In the genomic region with DNA sequence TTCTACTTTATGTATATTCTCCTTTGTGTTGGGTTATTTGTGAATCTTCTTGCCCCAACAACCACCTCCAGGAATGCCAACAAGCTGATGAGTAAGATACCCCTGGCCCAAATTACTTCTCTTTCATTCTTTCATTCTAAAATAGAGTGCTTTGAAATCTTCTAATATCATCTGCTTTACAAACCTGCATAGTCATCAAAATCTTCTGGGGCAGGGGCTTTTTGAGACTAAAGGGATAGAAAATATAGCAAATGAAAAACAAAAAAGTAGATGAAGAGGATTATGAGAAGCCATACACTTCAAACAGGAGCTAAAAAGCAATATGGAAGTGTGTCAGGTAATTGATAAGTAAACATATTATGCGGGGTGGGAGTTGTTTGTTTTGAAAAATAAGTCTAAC, we compare ENCODE assay signal across 24 cellular contexts.
A peak's percentile ranks its signal among the peaks of the same experiment; 100 is the strongest.
DNase-seq lines count a peak whose midpoint lies in the region; ATAC-seq, FAIRE-seq and TF ChIP-seq lines count a peak whose summit lies in the region.
"Had no signal": no experiment of that assay in that cellular context is flagged by ENCODE, and none has a peak within 500 bp of the region (broad histone marks: within the 10 kb centered on the region; RNA-seq: fewer than 3 reads in every experiment).

No MANE protein-coding gene starts in this region.

- H3K27me3 ChIP-seq in IMR-90 (ENCODE audit: control insufficient read depth, insufficient read depth, low read length) = no peaks in the 10 kb centered on the region
- peaks cover 2 to 5% of the 10 kb centered on the region in 2 experiments; a peak in 3 of 5 replicates for H3K27me3 ChIP-seq in K562 (ENCODE audit: control insufficient read depth in 2 of 2, insufficient read depth in 2 of 2, low read length in 2 of 2)
- H3K27me3 ChIP-seq in mammary epithelial cell (ENCODE audit: insufficient read depth, low read length) = no peaks in the 10 kb centered on the region
- H3K27me3 ChIP-seq: BLaER1 treated with 17β-estradiol and CSF1 and Interleukin-3, amounts not matched to agents 10 nM and 100 nM had no signal

- no peak overlapping the region for H3K4me3 ChIP-seq in A549
- no peak overlapping the region for H3K4me3 ChIP-seq in IMR-90 (ENCODE audit: insufficient read depth, low read depth, low read length)
- H3K4me3 ChIP-seq in K562 = no peak overlapping the region
- H3K4me3 ChIP-seq in mammary epithelial cell (replicated peaks in 1 of 3; ENCODE audit: insufficient read depth in 1 of 3, low read depth in 2 of 3, low read length in 3 of 3) = no peak overlapping the region
- H3K4me3 ChIP-seq: BLaER1 treated with 17β-estradiol and CSF1 and Interleukin-3, amounts not matched to agents 10 nM and 100 nM had no signal

- no peak for DNase-seq in activated T-cell treated with anti-CD3 and anti-CD28 coated beads, Interleukin-2, amount 50 U/mL, for 72 hours
- no peak for DNase-seq in activated T-cell treated with anti-CD3 and anti-CD28 coated beads, Interleukin-2, amount 50 U/mL, for 4 hours
- no peak for DNase-seq in A549 (ENCODE audit: low read depth in 1 of 2, low spot score in 1 of 2)
- no peak for DNase-seq in IMR-90
- no peak for DNase-seq in K562 (ENCODE audit: extremely low read depth in 1 of 4, low spot score in 3 of 4)
- DNase-seq in activated T-helper 1 cell treated with anti-CD3 and anti-CD28 coated beads, Interleukin-12 subunit alpha, Interleukin-12 subunit beta, Interleukin-2, Interleukin-4 antibody, amounts not matched to agents 30 ng/mL and 10 ng/mL and 1 ng/mL, durations not matched to agents 14 hours and 24 hours and 36 hours (ENCODE audit: low spot score) = no peak
- DNase-seq in mammary epithelial cell = no peak
- DNase-seq: 8988T; AML-193; Caco-2; Calu3; CD4-positive, alpha-beta T cell; CD8-positive, alpha-beta T cell; DMS79 treated with DMSO at 0.1 percent for 48 hours; GF-D8 had no signal

- no peak overlapping the region for H2AK9ac ChIP-seq in IMR-90 (replicated peaks; ENCODE audit: low read depth, low read length, poor library complexity)

- no peak overlapping the region for H2BK15ac ChIP-seq in IMR-90 (ENCODE audit: low read depth, low read length)

- peaks cover 36% of the 10 kb centered on the region for H3K27me3 Mint-ChIP-seq in activated T-cell treated with anti-CD3 and anti-CD28 coated beads, Interleukin-2, amount 50 U/mL, for 72 hours (ENCODE audit: low read depth)
- no peaks in the 10 kb centered on the region for H3K27me3 Mint-ChIP-seq in activated T-cell treated with anti-CD3 and anti-CD28 coated beads, Interleukin-2, amount 50 U/mL, for 4 hours (ENCODE audit: low read depth)
- peaks cover 19% of the 10 kb centered on the region for H3K27me3 Mint-ChIP-seq in activated T-helper 1 cell treated with anti-CD3 and anti-CD28 coated beads, Interleukin-12 subunit alpha, Interleukin-12 subunit beta, Interleukin-2, Interleukin-4 antibody, amounts not matched to agents 30 ng/mL and 10 ng/mL and 1 ng/mL, durations not matched to agents 14 hours and 24 hours and 36 hours (ENCODE audit: insufficient read depth)
- H3K27me3 Mint-ChIP-seq: B cell had no signal

- H2AK5ac ChIP-seq in IMR-90 (ENCODE audit: low read depth, low read length) = no peak overlapping the region

- no peak for ATAC-seq in activated T-cell treated with anti-CD3 and anti-CD28 coated beads, Interleukin-2, amount 50 U/mL, for 72 hours (replicated peaks in 1 of 2)
- no peak for ATAC-seq in activated T-cell treated with anti-CD3 and anti-CD28 coated beads, Interleukin-2, amount 50 U/mL, for 4 hours
- no peak for ATAC-seq in A549
- ATAC-seq in IMR-90 (ENCODE audit: low read depth) = no peak
- no peak for ATAC-seq in K562
- ATAC-seq in HG02623 (IDR thresholded peaks at IDR 0.05; ENCODE audit: unreplicated experiment) = no peak
- ATAC-seq: CD8-positive, alpha-beta T cell had no signal

- peaks cover 0 to 2% of the 10 kb centered on the region in 2 donors for H3K36me3 Mint-ChIP-seq in activated T-cell treated with anti-CD3 and anti-CD28 coated beads, Interleukin-2, amount 50 U/mL, for 72 hours (ENCODE audit: insufficient read depth in 2 of 2)
- no peaks in the 10 kb centered on the region for H3K36me3 Mint-ChIP-seq in activated T-cell treated with anti-CD3 and anti-CD28 coated beads, Interleukin-2, amount 50 U/mL, for 4 hours (ENCODE audit: insufficient read depth)
- no peaks in the 10 kb centered on the region for H3K36me3 Mint-ChIP-seq in activated T-helper 1 cell treated with anti-CD3 and anti-CD28 coated beads, Interleukin-12 subunit alpha, Interleukin-12 subunit beta, Interleukin-2, Interleukin-4 antibody, amounts not matched to agents 30 ng/mL and 10 ng/mL and 1 ng/mL, durations not matched to agents 14 hours and 24 hours and 36 hours (ENCODE audit: low read depth)
- H3K36me3 Mint-ChIP-seq: CD8-positive, alpha-beta T cell had no signal

- H2BK120ac ChIP-seq in IMR-90 (ENCODE audit: low read depth, low read length) = no peak overlapping the region

- no peak overlapping the region for H4K8ac ChIP-seq in IMR-90 (ENCODE audit: low read depth in 2 of 2, low read length in 2 of 2)

- POLR2A ChIA-PET in A549 (lab: Yijun Ruan, JAX) (no interaction called here), IMR-90 (lab: Charles Lee; ENCODE audit: unreplicated experiment) (no interaction called here), K562 (lab: Yijun Ruan, JAX) (no interaction called here)

- no peaks in the 10 kb centered on the region for H3K9me3 Mint-ChIP-seq in activated T-cell treated with anti-CD3 and anti-CD28 coated beads, Interleukin-2, amount 50 U/mL, for 72 hours
- H3K9me3 Mint-ChIP-seq in activated T-cell treated with anti-CD3 and anti-CD28 coated beads, Interleukin-2, amount 50 U/mL, for 4 hours = no peaks in the 10 kb centered on the region
- no peaks in the 10 kb centered on the region for H3K9me3 Mint-ChIP-seq in activated T-helper 1 cell treated with anti-CD3 and anti-CD28 coated beads, Interleukin-12 subunit alpha, Interleukin-12 subunit beta, Interleukin-2, Interleukin-4 antibody, amounts not matched to agents 30 ng/mL and 10 ng/mL and 1 ng/mL, durations not matched to agents 14 hours and 24 hours and 36 hours
- H3K9me3 Mint-ChIP-seq: CD4-positive, alpha-beta T cell; CD8-positive, alpha-beta T cell had no signal

- no peaks in the 10 kb centered on the region for H4K20me1 ChIP-seq in IMR-90 (ENCODE audit: insufficient read depth, low read length)
- H4K20me1 ChIP-seq in K562 (replicated peaks; ENCODE audit: control insufficient read depth, insufficient read depth, low read length) = no peaks in the 10 kb centered on the region
- no peaks in the 10 kb centered on the region for H4K20me1 ChIP-seq in mammary epithelial cell (ENCODE audit: insufficient read depth, low read length)
- H4K20me1 ChIP-seq: BLaER1 treated with 17β-estradiol and CSF1 and Interleukin-3, amounts not matched to agents 10 nM and 100 nM had no signal

- H3K4me2 ChIP-seq in A549 (no peak overlapping the region), IMR-90 (ENCODE audit: low read depth, low read length) (no peak overlapping the region), K562 (ENCODE audit: insufficient read depth, low read length) (no peak overlapping the region), mammary epithelial cell (ENCODE audit: insufficient read depth, low read depth, low read length) (no peak overlapping the region)

- no peak overlapping the region for H2BK20ac ChIP-seq in IMR-90 (ENCODE audit: low read depth, low read length)

- H4K5ac ChIP-seq in IMR-90 (ENCODE audit: low read depth, low read length) = no peak overlapping the region

- H3K79me2 ChIP-seq in K562 (ENCODE audit: control insufficient read depth, insufficient read depth, low read length) = no peaks in the 10 kb centered on the region
- H3K79me2 ChIP-seq in mammary epithelial cell (ENCODE audit: insufficient read depth, low read length) = no peaks in the 10 kb centered on the region

- no peak overlapping the region for H4K91ac ChIP-seq in IMR-90 (ENCODE audit: insufficient read depth, low read depth, low read length)

- TF ChIP-seq CTCF in A549 (IDR thresholded peaks at IDR 0.05) (no peak), IMR-90 (conservative IDR thresholded peaks at IDR 0.05; ENCODE audit: low read depth, low read length) (no peak), K562 (IDR thresholded peaks at IDR 0.05 in 2 of 3, conservative IDR thresholded peaks at IDR 0.05 in 1 of 3; ENCODE audit: insufficient read depth in 2 of 3, low read depth in 1 of 3, low read length in 3 of 3) (no peak), mammary epithelial cell (conservative IDR thresholded peaks at IDR 0.05 in 1 of 2, IDR thresholded peaks at IDR 0.05 in 1 of 2; ENCODE audit: extremely low read depth in 1 of 2, insufficient read depth in 1 of 2, low read depth in 1 of 2, low read length in 2 of 2) (no peak)

- H3K9me3 ChIP-seq in A549 = no peaks in the 10 kb centered on the region
- no peaks in the 10 kb centered on the region for H3K9me3 ChIP-seq in IMR-90 (ENCODE audit: control insufficient read depth, insufficient read depth, low read length)
- no peaks in the 10 kb centered on the region for H3K9me3 ChIP-seq in K562 (replicated peaks; ENCODE audit: control insufficient read depth, insufficient read depth, low read depth, low read length)
- H3K9me3 ChIP-seq in mammary epithelial cell (replicated peaks; ENCODE audit: insufficient read depth, low read length) = no peaks in the 10 kb centered on the region
- H3K9me3 ChIP-seq: Caco-2 had no signal

- TF ChIP-seq POLR2A in A549 (IDR thresholded peaks at IDR 0.05; ENCODE audit: low read length) = no peak
- TF ChIP-seq POLR2A in IMR-90 (IDR thresholded peaks at IDR 0.05; ENCODE audit: low read depth, low read length) = no peak
- no peak for TF ChIP-seq POLR2A in K562 (conservative IDR thresholded peaks at IDR 0.05)

- FAIRE-seq in A549 (lab: Jason Lieb, UNC) (no peak), K562 (lab: Jason Lieb, UNC) (no peak)
- FAIRE-seq: A204.1, D721Med, G401.6, GM12891, GM19239 had no signal

- dilution Hi-C loops in IMR-90 (cut with HindIII; ENCODE audit: low sequenced_read_pairs, unreplicated experiment) = no loop called here
- dilution Hi-C loops in mammary epithelial cell (cut with HindIII; ENCODE audit: low sequenced_read_pairs) = no loop called here

- peak overlapping the region; percentile 22 for H3K27ac Mint-ChIP-seq in activated T-cell treated with anti-CD3 and anti-CD28 coated beads, Interleukin-2, amount 50 U/mL, for 72 hours
- no peak overlapping the region for H3K27ac Mint-ChIP-seq in activated T-helper 1 cell treated with anti-CD3 and anti-CD28 coated beads, Interleukin-12 subunit alpha, Interleukin-12 subunit beta, Interleukin-2, Interleukin-4 antibody, amounts not matched to agents 30 ng/mL and 10 ng/mL and 1 ng/mL, durations not matched to agents 14 hours and 24 hours and 36 hours
- H3K27ac Mint-ChIP-seq: B cell; CD4-positive, alpha-beta T cell; CD8-positive, alpha-beta T cell had no signal

- intact Hi-C loops in IMR-90 (cut with micrococcal nuclease) (no loop called here), K562 (cut with micrococcal nuclease) (no loop called here), mammary epithelial cell (cut with micrococcal nuclease) (no loop called here)
- intact Hi-C loops in activated T-helper 1 cell treated with anti-CD3 and anti-CD28 coated beads, Interleukin-12 subunit alpha, Interleukin-12 subunit beta, Interleukin-2, Interleukin-4 antibody, amounts not matched to agents 30 ng/mL and 10 ng/mL and 1 ng/mL, durations not matched to agents 14 hours and 24 hours and 36 hours (cut with micrococcal nuclease) = no loop called here

- no peak overlapping the region for H2BK5ac ChIP-seq in IMR-90 (ENCODE audit: low read depth, low read length, poor library complexity, severe bottlenecking)

- no peak overlapping the region for H3K18ac ChIP-seq in IMR-90 (ENCODE audit: low read depth, low read length)

- no peak overlapping the region for H3K9ac ChIP-seq in IMR-90 (ENCODE audit: low read depth, low read length)
- H3K9ac ChIP-seq in K562 (ENCODE audit: insufficient read depth in 1 of 2, low read depth in 2 of 2, low read length in 2 of 2) = no peak overlapping the region
- no peak overlapping the region for H3K9ac ChIP-seq in mammary epithelial cell (ENCODE audit: insufficient read depth, low read length)
- H3K9ac ChIP-seq: BLaER1 treated with 17β-estradiol and CSF1 and Interleukin-3, amounts not matched to agents 10 nM and 100 nM had no signal

- no peaks in the 10 kb centered on the region for H3K9me1 ChIP-seq in IMR-90 (ENCODE audit: insufficient read depth, low read length)
- no peaks in the 10 kb centered on the region for H3K9me1 ChIP-seq in K562 (ENCODE audit: control insufficient read depth, insufficient read depth, low read length)

- no peak for TF ChIP-seq RAD21 in A549 (conservative IDR thresholded peaks at IDR 0.05 in 1 of 2, IDR thresholded peaks at IDR 0.05 in 1 of 2)
- TF ChIP-seq RAD21 in IMR-90 (IDR thresholded peaks at IDR 0.05; ENCODE audit: low read length) = no peak
- TF ChIP-seq RAD21 in K562 (CRISPR knock-in tag; conservative IDR thresholded peaks at IDR 0.05 in 1 of 2, IDR thresholded peaks at IDR 0.05 in 1 of 2) = no peak

- no peaks in the 10 kb centered on the region for H3K79me1 ChIP-seq in IMR-90 (ENCODE audit: low read depth in 1 of 2, low read length in 2 of 2)

- WGBS in A549 (ENCODE audit: missing lambda C conversion rate) = 71% methylated on average over 1 of the region's 1 CpG
- no CpG with 5 or more reads among the region's 1 CpG for WGBS in IMR-90 (ENCODE audit: extremely low coverage in 2 of 2, insufficient read length in 1 of 2), 2 experiments
- WGBS in K562 (ENCODE audit: insufficient coverage, low coverage, missing lambda C conversion rate) = 3% methylated on average over 1 of the region's 1 CpG
- WGBS in mammary epithelial cell (ENCODE audit: low coverage, missing lambda C conversion rate) = 77% methylated on average over 1 of the region's 1 CpG

- H3K4ac ChIP-seq in IMR-90 (ENCODE audit: low read depth, low read length) = no peak overlapping the region

- H3K36me3 ChIP-seq in IMR-90 (ENCODE audit: control insufficient read depth, insufficient read depth, low read length) (no peaks in the 10 kb centered on the region), K562 (ENCODE audit: control insufficient read depth, insufficient read depth, low read length) (no peaks in the 10 kb centered on the region), mammary epithelial cell (ENCODE audit: insufficient read depth, low read length) (no peaks in the 10 kb centered on the region)
- H3K36me3 ChIP-seq: BLaER1 treated with 17β-estradiol and CSF1 and Interleukin-3, amounts not matched to agents 10 nM and 100 nM had no signal

- in situ Hi-C loops in IMR-90 (cut with MboI; ENCODE audit: low sequenced_read_pairs) = no loop called here
- in situ Hi-C loops in K562 (cut with MboI) = no loop called here
- in situ Hi-C loops in mammary epithelial cell (cut with MboI; ENCODE audit: low sequenced_read_pairs in 2 of 2) = no loop called here

- H3K27ac ChIP-seq in A549 (no peak overlapping the region), IMR-90 (ENCODE audit: insufficient read depth, low read length) (no peak overlapping the region), K562 (ENCODE audit: extremely low read depth, low read depth, low read length) (no peak overlapping the region), mammary epithelial cell (ENCODE audit: insufficient read depth, low read depth, low read length) (no peak overlapping the region)
- H3K27ac ChIP-seq: C4-2B had no signal

- H3K56ac ChIP-seq in IMR-90 (ENCODE audit: extremely low read depth, insufficient read depth, low read length) = no peak overlapping the region

- H3K4me1 ChIP-seq in A549 (no peaks in the 10 kb centered on the region), IMR-90 (ENCODE audit: control insufficient read depth, insufficient read depth, low read length) (no peaks in the 10 kb centered on the region), K562 (replicated peaks in 1 of 2; ENCODE audit: control insufficient read depth in 2 of 2, insufficient read depth in 2 of 2, low read length in 2 of 2) (no peaks in the 10 kb centered on the region), mammary epithelial cell (ENCODE audit: insufficient read depth, low read length) (peaks cover 8% of the 10 kb centered on the region)
- H3K4me1 ChIP-seq: Caco-2 had no signal

- CTCF ChIA-PET in A549 (lab: Yijun Ruan, JAX) = interaction anchor here (0.6 kb wide), 1 partner anchor 967 kb away, joined by 3 read pairs; no protein-coding TSS in a partner anchor
- CTCF ChIA-PET in IMR-90 (lab: Yijun Ruan, JAX) = interaction anchor here (1.0 kb wide), 1 partner anchor 9 kb away, joined by 4 read pairs; no protein-coding TSS in a partner anchor
- CTCF ChIA-PET in K562 (lab: Yijun Ruan, JAX; ENCODE audit: low intra/inter-chr PET ratio) = no interaction called here
- CTCF ChIA-PET in mammary epithelial cell (lab: Charles Lee; ENCODE audit: low non-redundant PET) = no interaction called here

- TF ChIP-seq EP300 in A549 (IDR thresholded peaks at IDR 0.05) (no peak), K562 (IDR thresholded peaks at IDR 0.05; ENCODE audit: low read length) (no peak)

- H3K23ac ChIP-seq in IMR-90 (ENCODE audit: low read depth, low read length) = no peak overlapping the region

- no peak overlapping the region for H3K14ac ChIP-seq in IMR-90 (replicated peaks; ENCODE audit: low read depth, low read length)

- no peak overlapping the region for H3K4me3 Mint-ChIP-seq in activated T-cell treated with anti-CD3 and anti-CD28 coated beads, Interleukin-2, amount 50 U/mL, for 72 hours
- H3K4me3 Mint-ChIP-seq in activated T-cell treated with anti-CD3 and anti-CD28 coated beads, Interleukin-2, amount 50 U/mL, for 4 hours = no peak overlapping the region
- H3K4me3 Mint-ChIP-seq in activated T-helper 1 cell treated with anti-CD3 and anti-CD28 coated beads, Interleukin-12 subunit alpha, Interleukin-12 subunit beta, Interleukin-2, Interleukin-4 antibody, amounts not matched to agents 30 ng/mL and 10 ng/mL and 1 ng/mL, durations not matched to agents 14 hours and 24 hours and 36 hours = no peak overlapping the region
- H3K4me3 Mint-ChIP-seq: B cell; CD4-positive, alpha-beta T cell; CD8-positive, alpha-beta T cell had no signal

- H3K4me1 Mint-ChIP-seq in activated T-cell treated with anti-CD3 and anti-CD28 coated beads, Interleukin-2, amount 50 U/mL, for 72 hours (ENCODE audit: low read depth) = peaks cover 18% of the 10 kb centered on the region
- peaks cover 12% of the 10 kb centered on the region for H3K4me1 Mint-ChIP-seq in activated T-cell treated with anti-CD3 and anti-CD28 coated beads, Interleukin-2, amount 50 U/mL, for 4 hours (ENCODE audit: low read depth)
- peaks cover 20% of the 10 kb centered on the region for H3K4me1 Mint-ChIP-seq in activated T-helper 1 cell treated with anti-CD3 and anti-CD28 coated beads, Interleukin-12 subunit alpha, Interleukin-12 subunit beta, Interleukin-2, Interleukin-4 antibody, amounts not matched to agents 30 ng/mL and 10 ng/mL and 1 ng/mL, durations not matched to agents 14 hours and 24 hours and 36 hours (ENCODE audit: low read depth)

- H2AFZ ChIP-seq in IMR-90 (replicated peaks; ENCODE audit: low read length, poor library complexity) = no peak overlapping the region
- H2AFZ ChIP-seq in K562 (ENCODE audit: low read depth, low read length) = no peak overlapping the region
- no peak overlapping the region for H2AFZ ChIP-seq in mammary epithelial cell (ENCODE audit: low read depth, low read length)

- BruUV-seq in IMR-90 (replicated peaks; lab: Mats Ljungman, UMichigan) = no TSS peak
- no TSS peak for BruUV-seq in K562 (replicated peaks; lab: Mats Ljungman, UMichigan)
- no TSS peak for BruUV-seq in mammary epithelial cell (replicated peaks; lab: Mats Ljungman, UMichigan)

Comparison
In these comparisons a context has a peak if more than half of its experiments do, and no peak if none do; other contexts are left out.
1. CTCF ChIA-PET loops: an anchor here in A549 (0.6 kb wide) and IMR-90 (1.0 kb wide); none called in K562 and mammary epithelial cell.